8 cellular contexts compared by ENCODE assay signal in the genomic region with DNA sequence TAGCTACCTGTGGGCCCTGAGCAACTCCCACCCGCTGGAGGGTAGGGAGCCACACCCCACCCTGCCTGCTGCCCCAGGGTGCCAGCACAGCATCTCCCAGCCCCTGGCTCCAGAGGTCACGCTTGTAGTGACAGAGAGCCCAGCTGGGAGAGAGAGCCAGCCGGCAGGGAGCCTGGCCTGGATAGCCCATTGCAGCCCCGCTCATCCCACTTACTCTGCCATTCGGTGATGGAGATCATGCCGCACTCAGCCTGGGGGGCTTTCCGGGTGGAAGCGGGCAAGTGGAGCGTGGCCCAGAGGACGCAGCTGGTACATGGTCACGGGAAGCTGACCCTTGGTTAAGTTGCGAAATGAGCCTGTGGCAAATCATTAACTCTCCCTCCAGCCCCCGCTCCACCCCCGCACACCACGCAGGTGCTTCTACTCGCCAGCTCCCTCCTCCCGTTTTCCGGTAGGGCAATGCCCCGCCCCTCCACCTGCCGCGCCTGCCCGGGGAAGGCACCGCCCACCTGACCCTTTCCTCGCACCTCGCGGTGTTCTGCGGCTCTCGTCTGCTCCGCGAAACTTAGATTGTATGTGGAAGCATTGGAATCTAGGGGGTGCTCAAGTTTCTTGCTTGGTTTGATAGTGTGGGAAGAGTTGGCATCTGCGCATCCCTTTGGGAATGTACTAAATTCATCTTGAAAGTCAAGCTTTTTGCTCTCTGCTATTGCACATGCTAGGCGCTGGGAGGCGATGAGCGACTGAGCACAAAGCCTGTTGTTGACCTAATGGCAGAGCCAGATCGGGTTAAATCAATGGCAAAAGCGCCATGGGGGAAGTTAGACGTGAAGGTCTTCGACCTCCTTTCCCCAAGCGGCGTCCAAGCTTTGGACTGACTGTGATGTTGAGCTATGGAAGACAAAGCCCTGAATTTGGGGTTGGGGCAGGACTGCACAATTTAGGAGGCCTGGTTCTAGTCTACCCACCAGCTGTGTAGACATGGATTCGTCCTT. TPM values are rescaled to one million over a fixed set of nuclear protein-coding genes. Genes with fewer than 3 reads are reported as not detected.
A peak's percentile ranks its signal among the peaks of the same experiment; 100 is the strongest.
DNase-seq lines count a peak whose midpoint lies in the region; ATAC-seq, FAIRE-seq and TF ChIP-seq lines count a peak whose summit lies in the region.

A gene with protein sequence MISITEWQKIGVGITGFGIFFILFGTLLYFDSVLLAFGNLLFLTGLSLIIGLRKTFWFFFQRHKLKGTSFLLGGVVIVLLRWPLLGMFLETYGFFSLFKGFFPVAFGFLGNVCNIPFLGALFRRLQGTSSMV (minus strand): TSS at position 321 of the 995 bp plus-strand sequence. CDS start 82 bp downstream, at position 239.

- H3K36me3 ChIP-seq in ACC112 (ENCODE audit: insufficient read depth, low read length): no peaks in the 10 kb centered on the region
- H3K36me3 ChIP-seq in bronchial epithelial cell (ENCODE audit: control insufficient read depth, insufficient read depth, low read length): no peaks in the 10 kb centered on the region
- H3K36me3 ChIP-seq in iPS-18a (ENCODE audit: control insufficient read depth, low read depth, low read length): no peaks in the 10 kb centered on the region
- H3K36me3 ChIP-seq in gastrocnemius medialis: no peaks in the 10 kb centered on the region

- no peaks in the 10 kb centered on the region for H3K4me1 ChIP-seq in ACC112 (ENCODE audit: control insufficient read depth, insufficient read depth, low read length, unreplicated experiment)
- peaks cover 3% of the 10 kb centered on the region for H3K4me1 ChIP-seq in iPS-18a (ENCODE audit: control insufficient read depth, low read depth, low read length)
- H3K4me1 ChIP-seq in gastrocnemius medialis: peaks cover 0 to 6% of the 10 kb centered on the region in 2 donors

- DNase-seq in GM19239 (ENCODE audit: insufficient read length, low spot score): peak; percentile 56
- DNase-seq in HuH-7.5 (ENCODE audit: low spot score): peak; percentile 82
- DNase-seq in T-helper 2 cell treated with Interferon-gamma antibody and Interleukin-4, amounts not matched to agents 5 μg/mL and 100 μg/mL, for 36 hours (ENCODE audit: low spot score): peak; percentile 21
- peak; percentile 74 for DNase-seq in bronchial epithelial cell (ENCODE audit: low read depth)
- peak; percentile 28 to 34 for DNase-seq in gastrocnemius medialis
- no peak for DNase-seq in GF-D8 (lab: John Stamatoyannopoulos, UW)

- peak; percentile 85 for FAIRE-seq in GM19239 (lab: Jason Lieb, UNC)
- FAIRE-seq in bronchial epithelial cell (lab: Jason Lieb, UNC): no peak

- ATAC-seq in gastrocnemius medialis: peak; percentile 56 to 62

- peak within 1 kb of the TSS; percentile 51 for H3K4me3 Mint-ChIP-seq in T-helper 2 cell treated with Interferon-gamma antibody and Interleukin-4, amounts not matched to agents 5 μg/mL and 100 μg/mL, for 36 hours

- no peaks in the 10 kb centered on the region for H3K9me3 ChIP-seq in iPS-18a (ENCODE audit: control insufficient read depth, low read depth, low read length)
- no peaks in the 10 kb centered on the region for H3K9me3 ChIP-seq in gastrocnemius medialis

- H3K27me3 Mint-ChIP-seq in T-helper 2 cell treated with Interferon-gamma antibody and Interleukin-4, amounts not matched to agents 5 μg/mL and 100 μg/mL, for 36 hours (ENCODE audit: low read depth): peaks cover 5% of the 10 kb centered on the region

- peaks cover 3% of the 10 kb centered on the region for H3K4me1 Mint-ChIP-seq in T-helper 2 cell treated with Interferon-gamma antibody and Interleukin-4, amounts not matched to agents 5 μg/mL and 100 μg/mL, for 36 hours (ENCODE audit: low read depth)

- TF ChIP-seq CTCF in bronchial epithelial cell (IDR thresholded peaks at IDR 0.05; ENCODE audit: insufficient read depth, low read length, severe bottlenecking) (peak; percentile 73), gastrocnemius medialis (IDR thresholded peaks at IDR 0.05 in 4 of 5, conservative IDR thresholded peaks at IDR 0.05 in 1 of 5) (peak; percentile 14 to 59 (median 53))

- no peaks in the 10 kb centered on the region for H3K9me3 Mint-ChIP-seq in T-helper 2 cell treated with Interferon-gamma antibody and Interleukin-4, amounts not matched to agents 5 μg/mL and 100 μg/mL, for 36 hours

- H3K27me3 ChIP-seq in ACC112 (ENCODE audit: insufficient read depth, low read length): peaks cover 23% of the 10 kb centered on the region
- no peaks in the 10 kb centered on the region for H3K27me3 ChIP-seq in bronchial epithelial cell (ENCODE audit: control insufficient read depth, insufficient read depth, low read length)
- H3K27me3 ChIP-seq in iPS-18a (ENCODE audit: control insufficient read depth, insufficient read depth, low read length): no peaks in the 10 kb centered on the region
- peaks cover 5 to 13% (median 8%) of the 10 kb centered on the region in 3 donors for H3K27me3 ChIP-seq in gastrocnemius medialis

- TF ChIP-seq POLR2A in gastrocnemius medialis (IDR thresholded peaks at IDR 0.05): no peak

- H3K9ac ChIP-seq in iPS-18a (ENCODE audit: low read length): no peak within 1 kb of the TSS

- intact Hi-C loops in gastrocnemius medialis (cut with DNase I; ENCODE audit: low total_unique reads): loop anchor here (1.0 to 5.0 kb wide), 2 partner anchors 93 to 149 kb away; no protein-coding TSS in a partner anchor

- no peak within 1 kb of the TSS for H3K27ac Mint-ChIP-seq in T-helper 2 cell treated with Interferon-gamma antibody and Interleukin-4, amounts not matched to agents 5 μg/mL and 100 μg/mL, for 36 hours

- H3K36me3 Mint-ChIP-seq in T-helper 2 cell treated with Interferon-gamma antibody and Interleukin-4, amounts not matched to agents 5 μg/mL and 100 μg/mL, for 36 hours (ENCODE audit: low read depth): no peaks in the 10 kb centered on the region

- H3K4me3 ChIP-seq in ACC112 (ENCODE audit: low read depth, low read length) (peak within 1 kb of the TSS; percentile 42; the same call in 1 of the 2 replicates), bronchial epithelial cell (ENCODE audit: low read depth, low read length) (peak within 1 kb of the TSS; percentile 13), iPS-18a (ENCODE audit: low read length) (peak within 1 kb of the TSS; percentile 76), gastrocnemius medialis (peak within 1 kb of the TSS in 3 of 4 donors; percentile 15 to 47 (median 40))

- H3K27ac ChIP-seq in ACC112 (ENCODE audit: low read depth, low read length): no peak within 1 kb of the TSS
- no peak within 1 kb of the TSS for H3K27ac ChIP-seq in iPS-18a (ENCODE audit: low read length)
- H3K27ac ChIP-seq in gastrocnemius medialis: no peak within 1 kb of the TSS

- in situ Hi-C loops in gastrocnemius medialis (cut with MboI; ENCODE audit: low sequenced_read_pairs in 4 of 4): loop anchor here in 3 of 4 donors (5.0 to 25.0 kb wide), 2 partner anchors 148 kb away; a partner anchor contains a TSS

- H3K79me2 ChIP-seq in ACC112 (ENCODE audit: control insufficient read depth, insufficient read depth, low read length, unreplicated experiment): no peaks in the 10 kb centered on the region

- peak within 1 kb of the TSS; percentile 48 for H2AFZ ChIP-seq in ACC112 (ENCODE audit: low read length, unreplicated experiment)

RNA-seq across cellular contexts. Expression of the gene that starts here (rescaled TPM):
- total RNA-seq in bronchial epithelial cell (1.2 and 1.8 TPM in 2 replicates), gastrocnemius medialis (1 to 10 TPM in 2 of 4 donors, not detected in 2; 1.1 to 1.3 TPM)

Comparison
In these comparisons a context has a peak if more than half of its experiments do, and no peak if none do; other contexts are left out.
1. H3K4me3 ChIP-seq: peak in every context shown above with its lines; median percentile 76 in iPS-18a; 42 in ACC112; 40 in gastrocnemius medialis; 13 in bronchial epithelial cell.